ENCODE assay signal across 8 cellular contexts in genomic region chr6:33454009-33454946, GRCh38. TPM values are rescaled to one million over a fixed set of nuclear protein-coding genes. Genes with fewer than 3 reads are reported as not detected.
DNase-seq lines count a peak whose midpoint lies in the region; ATAC-seq and TF ChIP-seq lines count a peak whose summit lies in the region.

Gene ZBTB9 (plus strand): TSS chr6:33454576. CDS start chr6:33455101, 525 bp downstream.

- H3K4me3 Mint-ChIP-seq in progenitor cell of endocrine pancreas (ENCODE audit: low read depth), result peak within 1 kb of the TSS; percentile 95

- H3K27me3 ChIP-seq in left ventricle myocardium inferior (ENCODE audit: low read depth), result no peaks in the 10 kb centered on the region

- peaks cover 14% of the 10 kb centered on the region for H3K36me3 ChIP-seq in left ventricle myocardium inferior

- peaks cover 30% of the 10 kb centered on the region for H3K4me1 ChIP-seq in left ventricle myocardium inferior

- TF ChIP-seq CTCF in left ventricle myocardium inferior (IDR thresholded peaks at IDR 0.05; ENCODE audit: borderline replicate concordance) (no peak), progenitor cell of endocrine pancreas (IDR thresholded peaks at IDR 0.05; ENCODE audit: unreplicated experiment) (no peak)

- peak within 1 kb of the TSS; percentile 88 for H3K27ac ChIP-seq in left ventricle myocardium inferior (replicated peaks)

- no peaks in the 10 kb centered on the region for H3K9me3 Mint-ChIP-seq in progenitor cell of endocrine pancreas (ENCODE audit: low read depth)

- TF ChIP-seq POLR2A in GM15510 (IDR thresholded peaks at IDR 0.05; ENCODE audit: borderline replicate concordance, extremely low read depth, insufficient read length), result peak; percentile 93

- intact Hi-C loops in left ventricle myocardium inferior (cut with micrococcal nuclease), result no loop called here

- no peaks in the 10 kb centered on the region for H3K9me3 ChIP-seq in left ventricle myocardium inferior (replicated peaks)

- DNase-seq in NCI-H146 treated with DMSO at 0.1 percent for 48 hours (lab: John Stamatoyannopoulos, UW; ENCODE audit: unreplicated experiment) (peak; percentile 94), T-helper 1 cell (peak; percentile 92 to 96 (median 92)), amniotic stem cell (lab: John Stamatoyannopoulos, UW) (peak; percentile 93), left ventricle myocardium inferior (peak; percentile 96), progenitor cell of endocrine pancreas (ENCODE audit: low spot score, unreplicated experiment) (peak; percentile 87), ureter (ENCODE audit: low spot score) (peak; percentile 97)

- peak within 1 kb of the TSS; percentile 87 for H3K27ac Mint-ChIP-seq in progenitor cell of endocrine pancreas

- no peaks in the 10 kb centered on the region for H3K27me3 Mint-ChIP-seq in progenitor cell of endocrine pancreas

- peak; percentile 95 for ATAC-seq in HG02884 (IDR thresholded peaks at IDR 0.05; ENCODE audit: unreplicated experiment)

- H3K4me3 ChIP-seq in left ventricle myocardium inferior, result peak within 1 kb of the TSS; percentile 87

- peaks cover 2% of the 10 kb centered on the region for H3K36me3 Mint-ChIP-seq in progenitor cell of endocrine pancreas (ENCODE audit: insufficient read depth)

- peaks cover 13% of the 10 kb centered on the region for H3K4me1 Mint-ChIP-seq in progenitor cell of endocrine pancreas (ENCODE audit: low read depth)

RNA-seq across cellular contexts. Expression of gene ZBTB9, which starts in this region (rescaled TPM):
- total RNA-seq in left ventricle myocardium inferior, result 4.9 TPM
- total RNA-seq in progenitor cell of endocrine pancreas, result 15.4 and 15.7 TPM in 2 replicates
- total RNA-seq in ureter, result 11.1 TPM

Comparison
In these comparisons a context has a peak if more than half of its experiments do, and no peak if none do; other contexts are left out.
1. Peak in every context shown above with its lines: DNase-seq, ATAC-seq, H3K4me3 ChIP-seq and H3K27ac ChIP-seq.